In genomic region chr21:31875424-31876097, GRCh38 we compare ENCODE assay signal across 13 cellular contexts. TPM values are rescaled to one million over a fixed set of nuclear protein-coding genes. Genes with fewer than 3 reads are reported as not detected.
DNase-seq lines count a peak whose midpoint lies in the region; ATAC-seq, FAIRE-seq and TF ChIP-seq lines count a peak whose summit lies in the region.
"Had no signal": no experiment of that assay in that cellular context is flagged by ENCODE, and none has a peak within 500 bp of the region (broad histone marks: within the 10 kb centered on the region; RNA-seq: fewer than 3 reads in every experiment).

No MANE protein-coding gene starts in this region.

- no peak for TF ChIP-seq RAD21 in HepG2 (CRISPR knock-in tag; IDR thresholded peaks at IDR 0.05)

- H3K9me3 Mint-ChIP-seq in naive thymus-derived CD8-positive, alpha-beta T cell = no peaks in the 10 kb centered on the region

- H3K4me3 ChIP-seq in HepG2 (replicated peaks in 1 of 3; ENCODE audit: insufficient read depth in 1 of 3, low read depth in 2 of 3, low read length in 3 of 3) = no peak overlapping the region
- H3K4me3 ChIP-seq in right lobe of liver = no peak overlapping the region
- H3K4me3 ChIP-seq in coronary artery = peak overlapping the region; percentile 76

- H3K79me2 ChIP-seq in HepG2 (ENCODE audit: insufficient read depth, low read length) = peaks cover 22% of the 10 kb centered on the region

- H3K4me1 Mint-ChIP-seq in naive thymus-derived CD8-positive, alpha-beta T cell = peaks cover 7 to 13% (median 9%) of the 10 kb centered on the region in 4 donors

- CTCF ChIA-PET in HepG2 (lab: Yijun Ruan, JAX; ENCODE audit: low intra/inter-chr PET ratio, low total read pairs) = no interaction called here

- BruUV-seq in HepG2 (replicated peaks; lab: Mats Ljungman, UMichigan) = TSS peak; percentile 42

- peaks cover 0 to 3% of the 10 kb centered on the region in 2 experiments; a peak in 2 of 5 replicates for H3K27me3 ChIP-seq in HepG2 (ENCODE audit: control insufficient read depth in 1 of 2, insufficient read depth in 2 of 2, low read length in 2 of 2)
- H3K27me3 ChIP-seq in right lobe of liver = no peaks in the 10 kb centered on the region

- ATAC-seq in HepG2 (no peak), right lobe of liver (no peak), GM18861 (IDR thresholded peaks at IDR 0.05; ENCODE audit: unreplicated experiment) (no peak), HG03521 (IDR thresholded peaks at IDR 0.05; ENCODE audit: unreplicated experiment) (no peak)
- ATAC-seq in naive thymus-derived CD8-positive, alpha-beta T cell = no peak
- ATAC-seq: gastrocnemius medialis had no signal

- DNase-seq in HepG2 (ENCODE audit: low spot score) = no peak
- no peak for DNase-seq in right lobe of liver
- no peak for DNase-seq in coronary artery (ENCODE audit: low spot score)
- DNase-seq in naive thymus-derived CD8-positive, alpha-beta T cell = no peak
- DNase-seq in NCI-H446 treated with DMSO at 0.1 percent for 48 hours (lab: John Stamatoyannopoulos, UW) = no peak
- DNase-seq in NCI-H1092 treated with DMSO at 0.1 percent for 48 hours (lab: John Stamatoyannopoulos, UW) = no peak
- DNase-seq: effector CD8-positive, alpha-beta T cell; gastrocnemius medialis; NCI-H1436; nucleus accumbens had no signal

- no peak for TF ChIP-seq EP300 in HepG2 (IDR thresholded peaks at IDR 0.05; ENCODE audit: low read depth in 2 of 2, low read length in 2 of 2)
- TF ChIP-seq EP300 in HepG2 (CRISPR knock-in tag; IDR thresholded peaks at IDR 0.05; ENCODE audit: borderline replicate concordance) = no peak

- POLR2A ChIA-PET in HepG2 (lab: Yijun Ruan, JAX) = interaction anchor here (1.1 kb wide), 1 partner anchor 19 kb away, joined by 9 read pairs; no protein-coding TSS in a partner anchor
- POLR2A ChIA-PET in naive thymus-derived CD8-positive, alpha-beta T cell (lab: Charles Lee) = interaction anchor here (0.6 kb wide), 1 partner anchor 99 kb away, joined by 3 read pairs; no protein-coding TSS in a partner anchor

- peak overlapping the region; percentile 13; the same call in 1 of the 2 replicates for H3K9ac ChIP-seq in HepG2 (ENCODE audit: insufficient read depth, low read depth, low read length)

- TF ChIP-seq POLR2A in HepG2 (IDR thresholded peaks at IDR 0.05; ENCODE audit: insufficient read depth in 1 of 2, low read depth in 2 of 2, low read length in 2 of 2) (no peak), right lobe of liver (IDR thresholded peaks at IDR 0.05) (no peak)

- no peaks in the 10 kb centered on the region for H3K36me3 Mint-ChIP-seq in naive thymus-derived CD8-positive, alpha-beta T cell

- no peak overlapping the region for H2AFZ ChIP-seq in HepG2 (ENCODE audit: low read length)

- H3K4me1 ChIP-seq in HepG2 (ENCODE audit: insufficient read depth, low read length) (peaks cover 71% of the 10 kb centered on the region), right lobe of liver (peaks cover 0 to 11% (median 0%) of the 10 kb centered on the region in 4 donors)

- in situ Hi-C loops in HepG2 (cut with HindIII; ENCODE audit: extremely low pct_ligation_motif_present, low pct_unique_long_range_greater_than_20kb) = no loop called here

- TF ChIP-seq CTCF in HepG2 (CRISPR knock-in tag; IDR thresholded peaks at IDR 0.05) (no peak), right lobe of liver (IDR thresholded peaks at IDR 0.05) (no peak), coronary artery (IDR thresholded peaks at IDR 0.05) (no peak)

- H3K27ac Mint-ChIP-seq in naive thymus-derived CD8-positive, alpha-beta T cell = no peak overlapping the region

- WGBS in HepG2 (ENCODE audit: low lambda C conversion rate) = 88% methylated on average over 23 of the region's 24 CpGs
- WGBS in right lobe of liver (ENCODE audit: insufficient coverage, low coverage, low lambda C conversion rate, missing lambda C conversion rate) = 75% methylated on average over 20 of the region's 24 CpGs

- H3K4me3 Mint-ChIP-seq in naive thymus-derived CD8-positive, alpha-beta T cell = peak overlapping the region in 7 of 10 donors; percentile 14 to 56 (median 43)

- intact Hi-C loops in HepG2 (cut with micrococcal nuclease; ENCODE audit: unreplicated experiment) (no loop called here), right lobe of liver (cut with DNase I) (no loop called here)

- peaks cover 26 to 64% (median 38%) of the 10 kb centered on the region in 5 donors for H3K27me3 Mint-ChIP-seq in naive thymus-derived CD8-positive, alpha-beta T cell

- H3K9me3 ChIP-seq in HepG2 (ENCODE audit: low read length) = no peaks in the 10 kb centered on the region
- no peaks in the 10 kb centered on the region for H3K9me3 ChIP-seq in right lobe of liver
- H3K9me3 ChIP-seq: gastrocnemius medialis had no signal

- peak overlapping the region; percentile 85 for H3K4me2 ChIP-seq in HepG2 (ENCODE audit: low read depth, low read length)

- H4K20me1 ChIP-seq in HepG2 (ENCODE audit: insufficient read depth, low read length) = no peaks in the 10 kb centered on the region

- FAIRE-seq in HepG2 (lab: Jason Lieb, UNC) = no peak
- FAIRE-seq: GM12892 had no signal

- H3K36me3 ChIP-seq in HepG2 (replicated peaks in 1 of 2; ENCODE audit: control insufficient read depth in 1 of 2, insufficient read depth in 2 of 2, low read length in 2 of 2) = no peaks in the 10 kb centered on the region
- no peaks in the 10 kb centered on the region for H3K36me3 ChIP-seq in right lobe of liver
- H3K36me3 ChIP-seq: gastrocnemius medialis had no signal

- H3K27ac ChIP-seq in HepG2 (ENCODE audit: extremely low read length, insufficient read depth, low read length) (no peak overlapping the region), right lobe of liver (no peak overlapping the region), coronary artery (no peak overlapping the region)
- H3K27ac ChIP-seq: gastrocnemius medialis had no signal

TF ChIP-seq in HepG2, 621 proteins besides CTCF, POLR2A, EP300 and RAD21:
- TF ChIP-seq CBX5 (CRISPR knock-in tag; IDR thresholded peaks at IDR 0.05; ENCODE audit: borderline replicate concordance) (no peak), MEF2D (CRISPR knock-in tag; IDR thresholded peaks at IDR 0.05) (no peak)

RNA-seq across cellular contexts. Expression of gene HUNK, which starts 2.7 kb away (rescaled TPM):
- total RNA-seq in HepG2 (2016; rRNA removed; fragmentation: Illumina TruSeq; extraction: Trizol) = 1.9 and 2.5 TPM in 2 replicates
- total RNA-seq in HepG2 (2016; cell fraction: cytosol; rRNA removed; fragmentation: Illumina TruSeq; extraction: Trizol; ENCODE audit: low read depth) = 0.53 and 1.1 TPM in 2 replicates
- total RNA-seq in HepG2 (2016; cell fraction: insoluble cytoplasmic fraction; rRNA removed; fragmentation: Illumina TruSeq; extraction: Trizol) = 2.4 and 3.2 TPM in 2 replicates
- total RNA-seq in HepG2 (2016; cell fraction: membrane; rRNA removed; fragmentation: Illumina TruSeq; extraction: Trizol) = 1.1 and 2.0 TPM in 2 replicates
- 2.6 and 2.9 TPM in 2 replicates for total RNA-seq in HepG2 (2016; cell fraction: nucleus; rRNA removed; fragmentation: Illumina TruSeq; extraction: Trizol)
- polyA plus RNA-seq in HepG2 (2011; rRNA removed) = 0.98 and 1.8 TPM in 2 replicates
- 0.74 and 0.87 TPM in 2 replicates for polyA plus RNA-seq in HepG2 (2011; cell fraction: cytosol; rRNA removed)
- 0.92 and 1.2 TPM in 2 replicates for polyA plus RNA-seq in HepG2 (2011; cell fraction: nucleus; rRNA removed)
- polyA plus RNA-seq in HepG2 (2012) = 1.2 and 2.5 TPM in 2 replicates
- 0.14 and 0.16 TPM in 2 replicates for polyA plus RNA-seq in HepG2 (2016; cell fraction: cytosol; fragmentation: Illumina TruSeq; extraction: Trizol; ENCODE audit: low read depth)
- 2.5 and 2.9 TPM in 2 replicates for polyA plus RNA-seq in HepG2 (2016; cell fraction: insoluble cytoplasmic fraction; fragmentation: Illumina TruSeq; extraction: Trizol; ENCODE audit: low read depth)
- polyA plus RNA-seq in HepG2 (2016; cell fraction: membrane; fragmentation: Illumina TruSeq; extraction: Trizol; ENCODE audit: low read depth) = 0.32 and 0.48 TPM in 2 replicates
- 3.0 and 3.4 TPM in 2 replicates for polyA plus RNA-seq in HepG2 (2016; cell fraction: nucleus; fragmentation: Illumina TruSeq; extraction: Trizol; ENCODE audit: insufficient read depth, low read depth)
- 0.02 and 2.8 TPM in 2 replicates for polyA minus RNA-seq in HepG2 (2011; rRNA and poly(A)+ RNA removed; ENCODE audit: low replicate concordance)
- polyA minus RNA-seq in HepG2 (2011; cell fraction: cytosol; rRNA and poly(A)+ RNA removed) = 0.99 and 1.5 TPM in 2 replicates
- polyA minus RNA-seq in HepG2 (2011; cell fraction: nucleus; rRNA and poly(A)+ RNA removed) = 2.0 and 4.5 TPM in 2 replicates
- total RNA-seq in right lobe of liver = under 1 TPM; 0.12 to 0.64 (median 0.32) TPM
- total RNA-seq in naive thymus-derived CD8-positive, alpha-beta T cell = under 1 TPM; 0.23 to 0.74 TPM
- polyA plus RNA-seq in naive thymus-derived CD8-positive, alpha-beta T cell = under 1 TPM in 1 of 3 donors, not detected in 2; 0.05 TPM
